Comparison of ENCODE assay signal across 18 cellular contexts in genomic region chr1:33149453-33150190, GRCh38. TPM values are rescaled to one million over a fixed set of nuclear protein-coding genes. Genes with fewer than 3 reads are reported as not detected.
DNase-seq lines count a peak whose midpoint lies in the region; ATAC-seq and TF ChIP-seq lines count a peak whose summit lies in the region.
"Had no signal": no experiment of that assay in that cellular context is flagged by ENCODE, and none has a peak within 500 bp of the region (broad histone marks: within the 10 kb centered on the region; RNA-seq: fewer than 3 reads in every experiment).

No MANE protein-coding gene starts in this region.

- CTCF ChIA-PET in Calu3 (lab: Charles Lee) = interaction anchor here (0.6 to 1.5 kb wide), 3 partner anchors 23 to 478 kb away, joined by 3 to 4 read pairs (median 3); partner anchors contain the start of gene TRIM62

- no peaks in the 10 kb centered on the region for H3K9me3 Mint-ChIP-seq in Calu3 (ENCODE audit: low read depth, unreplicated experiment)
- H3K9me3 Mint-ChIP-seq in glutamatergic neuron (ENCODE audit: unreplicated experiment) = peaks cover 10% of the 10 kb centered on the region
- H3K9me3 Mint-ChIP-seq in stimulated activated effector memory CD8-positive, alpha-beta T cell treated with anti-CD3 and anti-CD28 coated beads, Interleukin-12 subunit alpha, Interleukin-12 subunit beta, amount 100 ng/mL, for 72 hours = no peaks in the 10 kb centered on the region
- H3K9me3 Mint-ChIP-seq: activated CD4-positive, alpha-beta T cell treated with anti-CD3 and anti-CD28 coated beads, Interleukin-2, amount 10 ng/mL, durations not matched to agents 7 days and 5 days; endodermal cell had no signal

- TF ChIP-seq POLR2A in gastrocnemius medialis (IDR thresholded peaks at IDR 0.05) = no peak

- BruUV-seq in Calu3 (replicated peaks; lab: Mats Ljungman, UMichigan) = no TSS peak

- H3K9me3 ChIP-seq in gastrocnemius medialis = no peaks in the 10 kb centered on the region
- H3K9me3 ChIP-seq: sigmoid colon had no signal

- no peak overlapping the region for H3K27ac ChIP-seq in gastrocnemius medialis
- H3K27ac ChIP-seq: sigmoid colon had no signal

- intact Hi-C loops in Calu3 (cut with micrococcal nuclease; ENCODE audit: unreplicated experiment) (no loop called here), gastrocnemius medialis (cut with DNase I; ENCODE audit: low total_unique reads) (no loop called here)

- H3K4me1 ChIP-seq in gastrocnemius medialis = peaks cover 11 to 18% of the 10 kb centered on the region in 2 donors

- peaks cover 0 to 10% of the 10 kb centered on the region in 2 donors for H3K36me3 ChIP-seq in gastrocnemius medialis

- TF ChIP-seq CTCF in Calu3 (IDR thresholded peaks at IDR 0.05; ENCODE audit: unreplicated experiment) (no peak), glutamatergic neuron (IDR thresholded peaks at IDR 0.05; ENCODE audit: partially characterized antibody, unreplicated experiment) (no peak), gastrocnemius medialis (IDR thresholded peaks at IDR 0.05 in 4 of 5, conservative IDR thresholded peaks at IDR 0.05 in 1 of 5) (no peak)

- DNase-seq in Calu3 (peak; percentile 82), NCI-H510A treated with DMSO at 0.1 percent for 48 hours (lab: John Stamatoyannopoulos, UW) (peak; percentile 53), glutamatergic neuron (no peak), gastrocnemius medialis (no peak), NCI-H446 treated with DMSO at 0.1 percent for 48 hours (lab: John Stamatoyannopoulos, UW) (no peak)
- no peak for DNase-seq in stimulated activated effector memory CD8-positive, alpha-beta T cell treated with anti-CD3 and anti-CD28 coated beads, Interleukin-12 subunit alpha, Interleukin-12 subunit beta, amount 100 ng/mL, for 72 hours (ENCODE audit: low spot score in 2 of 2)
- DNase-seq in activated naive CD4-positive, alpha-beta T cell treated with Interleukin-2 at 50 U/mL for 16 hours = no peak
- DNase-seq: activated CD4-positive, alpha-beta T cell treated with anti-CD3 and anti-CD28 coated beads, Interleukin-2, amount 10 ng/mL, durations not matched to agents 7 days and 5 days; activated CD8-positive, alpha-beta memory T cell treated with anti-CD3 and anti-CD28 coated beads, Interleukin-2, amount 50 U/mL, for 4 hours; activated gamma-delta T cell treated with Interleukin-2 at 50 U/mL for 16 hours; aorta; DMS 273 treated with DMSO at 0.1 percent for 48 hours; hypothalamus; kidney; NCI-H2171 treated with DMSO at 0.1 percent for 48 hours; sigmoid colon had no signal

- H3K27ac Mint-ChIP-seq in Calu3 (ENCODE audit: unreplicated experiment) (peak overlapping the region; percentile 81), glutamatergic neuron (ENCODE audit: unreplicated experiment) (peak overlapping the region; percentile 15)
- peak overlapping the region; percentile 27 for H3K27ac Mint-ChIP-seq in stimulated activated effector memory CD8-positive, alpha-beta T cell treated with anti-CD3 and anti-CD28 coated beads, Interleukin-12 subunit alpha, Interleukin-12 subunit beta, amount 100 ng/mL, for 72 hours
- H3K27ac Mint-ChIP-seq: activated CD4-positive, alpha-beta T cell treated with anti-CD3 and anti-CD28 coated beads, Interleukin-2, amount 10 ng/mL, durations not matched to agents 7 days and 5 days; B cell; endodermal cell had no signal

- H3K27me3 Mint-ChIP-seq in Calu3 (ENCODE audit: unreplicated experiment) (no peaks in the 10 kb centered on the region), glutamatergic neuron (ENCODE audit: unreplicated experiment) (peaks cover 16% of the 10 kb centered on the region)
- H3K27me3 Mint-ChIP-seq: activated CD4-positive, alpha-beta T cell treated with anti-CD3 and anti-CD28 coated beads, Interleukin-2, amount 10 ng/mL, durations not matched to agents 7 days and 5 days; B cell had no signal

- H3K36me3 Mint-ChIP-seq in Calu3 (ENCODE audit: insufficient read depth, unreplicated experiment) (peaks cover 11% of the 10 kb centered on the region), glutamatergic neuron (ENCODE audit: unreplicated experiment) (peaks cover 3% of the 10 kb centered on the region)
- peaks cover 8% of the 10 kb centered on the region for H3K36me3 Mint-ChIP-seq in stimulated activated effector memory CD8-positive, alpha-beta T cell treated with anti-CD3 and anti-CD28 coated beads, Interleukin-12 subunit alpha, Interleukin-12 subunit beta, amount 100 ng/mL, for 72 hours

- H3K4me1 Mint-ChIP-seq in Calu3 (ENCODE audit: low read depth, unreplicated experiment) = peaks cover 33% of the 10 kb centered on the region
- H3K4me1 Mint-ChIP-seq in glutamatergic neuron (ENCODE audit: low read depth, unreplicated experiment) = peaks cover 29% of the 10 kb centered on the region
- peaks cover 6% of the 10 kb centered on the region for H3K4me1 Mint-ChIP-seq in stimulated activated effector memory CD8-positive, alpha-beta T cell treated with anti-CD3 and anti-CD28 coated beads, Interleukin-12 subunit alpha, Interleukin-12 subunit beta, amount 100 ng/mL, for 72 hours

- in situ Hi-C loops in gastrocnemius medialis (cut with MboI; ENCODE audit: low sequenced_read_pairs in 4 of 4) = no loop called here

- ATAC-seq in stimulated activated effector memory CD8-positive, alpha-beta T cell treated with anti-CD3 and anti-CD28 coated beads, Interleukin-12 subunit alpha, Interleukin-12 subunit beta, amount 100 ng/mL, for 72 hours = no peak
- ATAC-seq in gastrocnemius medialis = no peak

- H3K4me3 Mint-ChIP-seq in Calu3 (ENCODE audit: low read depth, unreplicated experiment) (peak overlapping the region; percentile 22), glutamatergic neuron (ENCODE audit: unreplicated experiment) (no peak overlapping the region)
- no peak overlapping the region for H3K4me3 Mint-ChIP-seq in stimulated activated effector memory CD8-positive, alpha-beta T cell treated with anti-CD3 and anti-CD28 coated beads, Interleukin-12 subunit alpha, Interleukin-12 subunit beta, amount 100 ng/mL, for 72 hours
- H3K4me3 Mint-ChIP-seq: activated CD4-positive, alpha-beta T cell treated with anti-CD3 and anti-CD28 coated beads, Interleukin-2, amount 10 ng/mL, durations not matched to agents 7 days and 5 days; B cell; endodermal cell had no signal

- no peaks in the 10 kb centered on the region for H3K27me3 ChIP-seq in gastrocnemius medialis
- H3K27me3 ChIP-seq: sigmoid colon had no signal

- H3K4me3 ChIP-seq in gastrocnemius medialis = no peak overlapping the region
- H3K4me3 ChIP-seq: sigmoid colon had no signal

RNA-seq across cellular contexts. Expression of gene TRIM62, which starts 32.2 kb away (rescaled TPM):
- 6.9 and 8.8 TPM in 2 replicates for total RNA-seq in Calu3 (2022)
- 95.7 TPM for total RNA-seq in glutamatergic neuron (ENCODE audit: unreplicated experiment)
- total RNA-seq in gastrocnemius medialis = 10 to 100 TPM in 1 of 4 donors, 1 to 10 TPM in 3; 3.3 to 10.8 (median 7.4) TPM

Comparison
In these comparisons a context has a peak if more than half of its experiments do, and no peak if none do; other contexts are left out.
1. DNase-seq: peak in Calu3 (single experiment) and NCI-H510A treated with DMSO at 0.1 percent for 48 hours (single experiment); none in glutamatergic neuron (single experiment), stimulated activated effector memory CD8-positive, alpha-beta T cell treated with anti-CD3 and anti-CD28 coated beads, Interleukin-12 subunit alpha, Interleukin-12 subunit beta, amount 100 ng/mL, for 72 hours (0 of 2), gastrocnemius medialis (0 of 2), activated naive CD4-positive, alpha-beta T cell treated with Interleukin-2 at 50 U/mL for 16 hours (single experiment) and NCI-H446 treated with DMSO at 0.1 percent for 48 hours (single experiment).
2. H3K27ac Mint-ChIP-seq: peak in every context shown above with its lines; median percentile 81 in Calu3; 27 in stimulated activated effector memory CD8-positive, alpha-beta T cell treated with anti-CD3 and anti-CD28 coated beads, Interleukin-12 subunit alpha, Interleukin-12 subunit beta, amount 100 ng/mL, for 72 hours; 15 in glutamatergic neuron.